2 cellular contexts compared by ENCODE assay signal in the genomic region with DNA sequence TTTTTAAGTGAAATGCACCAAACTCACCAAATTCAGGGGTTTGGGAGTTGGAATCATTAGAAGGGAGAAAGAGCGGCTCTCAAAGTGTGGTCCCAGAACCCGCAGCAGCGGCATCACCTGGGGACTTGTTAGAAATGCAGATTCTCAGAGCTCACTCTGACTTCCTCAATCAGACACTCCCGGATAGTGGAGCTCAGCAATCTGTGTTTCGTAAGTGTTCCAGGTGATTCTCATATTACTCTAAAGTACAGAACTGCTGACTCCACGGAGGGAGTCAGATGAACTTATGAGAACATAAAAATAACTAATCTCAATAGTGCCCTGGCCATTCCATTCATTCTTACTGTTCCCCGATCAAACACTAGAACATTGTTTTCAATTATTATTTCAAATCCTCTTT.
TF ChIP-seq lines count a peak whose summit lies in the region.

No MANE protein-coding gene starts in this region.

TF ChIP-seq in GM23338, 12 proteins besides CTCF, POLR2A, EP300 and RAD21 (continued from another document):
- TF ChIP-seq, protein P1, sequence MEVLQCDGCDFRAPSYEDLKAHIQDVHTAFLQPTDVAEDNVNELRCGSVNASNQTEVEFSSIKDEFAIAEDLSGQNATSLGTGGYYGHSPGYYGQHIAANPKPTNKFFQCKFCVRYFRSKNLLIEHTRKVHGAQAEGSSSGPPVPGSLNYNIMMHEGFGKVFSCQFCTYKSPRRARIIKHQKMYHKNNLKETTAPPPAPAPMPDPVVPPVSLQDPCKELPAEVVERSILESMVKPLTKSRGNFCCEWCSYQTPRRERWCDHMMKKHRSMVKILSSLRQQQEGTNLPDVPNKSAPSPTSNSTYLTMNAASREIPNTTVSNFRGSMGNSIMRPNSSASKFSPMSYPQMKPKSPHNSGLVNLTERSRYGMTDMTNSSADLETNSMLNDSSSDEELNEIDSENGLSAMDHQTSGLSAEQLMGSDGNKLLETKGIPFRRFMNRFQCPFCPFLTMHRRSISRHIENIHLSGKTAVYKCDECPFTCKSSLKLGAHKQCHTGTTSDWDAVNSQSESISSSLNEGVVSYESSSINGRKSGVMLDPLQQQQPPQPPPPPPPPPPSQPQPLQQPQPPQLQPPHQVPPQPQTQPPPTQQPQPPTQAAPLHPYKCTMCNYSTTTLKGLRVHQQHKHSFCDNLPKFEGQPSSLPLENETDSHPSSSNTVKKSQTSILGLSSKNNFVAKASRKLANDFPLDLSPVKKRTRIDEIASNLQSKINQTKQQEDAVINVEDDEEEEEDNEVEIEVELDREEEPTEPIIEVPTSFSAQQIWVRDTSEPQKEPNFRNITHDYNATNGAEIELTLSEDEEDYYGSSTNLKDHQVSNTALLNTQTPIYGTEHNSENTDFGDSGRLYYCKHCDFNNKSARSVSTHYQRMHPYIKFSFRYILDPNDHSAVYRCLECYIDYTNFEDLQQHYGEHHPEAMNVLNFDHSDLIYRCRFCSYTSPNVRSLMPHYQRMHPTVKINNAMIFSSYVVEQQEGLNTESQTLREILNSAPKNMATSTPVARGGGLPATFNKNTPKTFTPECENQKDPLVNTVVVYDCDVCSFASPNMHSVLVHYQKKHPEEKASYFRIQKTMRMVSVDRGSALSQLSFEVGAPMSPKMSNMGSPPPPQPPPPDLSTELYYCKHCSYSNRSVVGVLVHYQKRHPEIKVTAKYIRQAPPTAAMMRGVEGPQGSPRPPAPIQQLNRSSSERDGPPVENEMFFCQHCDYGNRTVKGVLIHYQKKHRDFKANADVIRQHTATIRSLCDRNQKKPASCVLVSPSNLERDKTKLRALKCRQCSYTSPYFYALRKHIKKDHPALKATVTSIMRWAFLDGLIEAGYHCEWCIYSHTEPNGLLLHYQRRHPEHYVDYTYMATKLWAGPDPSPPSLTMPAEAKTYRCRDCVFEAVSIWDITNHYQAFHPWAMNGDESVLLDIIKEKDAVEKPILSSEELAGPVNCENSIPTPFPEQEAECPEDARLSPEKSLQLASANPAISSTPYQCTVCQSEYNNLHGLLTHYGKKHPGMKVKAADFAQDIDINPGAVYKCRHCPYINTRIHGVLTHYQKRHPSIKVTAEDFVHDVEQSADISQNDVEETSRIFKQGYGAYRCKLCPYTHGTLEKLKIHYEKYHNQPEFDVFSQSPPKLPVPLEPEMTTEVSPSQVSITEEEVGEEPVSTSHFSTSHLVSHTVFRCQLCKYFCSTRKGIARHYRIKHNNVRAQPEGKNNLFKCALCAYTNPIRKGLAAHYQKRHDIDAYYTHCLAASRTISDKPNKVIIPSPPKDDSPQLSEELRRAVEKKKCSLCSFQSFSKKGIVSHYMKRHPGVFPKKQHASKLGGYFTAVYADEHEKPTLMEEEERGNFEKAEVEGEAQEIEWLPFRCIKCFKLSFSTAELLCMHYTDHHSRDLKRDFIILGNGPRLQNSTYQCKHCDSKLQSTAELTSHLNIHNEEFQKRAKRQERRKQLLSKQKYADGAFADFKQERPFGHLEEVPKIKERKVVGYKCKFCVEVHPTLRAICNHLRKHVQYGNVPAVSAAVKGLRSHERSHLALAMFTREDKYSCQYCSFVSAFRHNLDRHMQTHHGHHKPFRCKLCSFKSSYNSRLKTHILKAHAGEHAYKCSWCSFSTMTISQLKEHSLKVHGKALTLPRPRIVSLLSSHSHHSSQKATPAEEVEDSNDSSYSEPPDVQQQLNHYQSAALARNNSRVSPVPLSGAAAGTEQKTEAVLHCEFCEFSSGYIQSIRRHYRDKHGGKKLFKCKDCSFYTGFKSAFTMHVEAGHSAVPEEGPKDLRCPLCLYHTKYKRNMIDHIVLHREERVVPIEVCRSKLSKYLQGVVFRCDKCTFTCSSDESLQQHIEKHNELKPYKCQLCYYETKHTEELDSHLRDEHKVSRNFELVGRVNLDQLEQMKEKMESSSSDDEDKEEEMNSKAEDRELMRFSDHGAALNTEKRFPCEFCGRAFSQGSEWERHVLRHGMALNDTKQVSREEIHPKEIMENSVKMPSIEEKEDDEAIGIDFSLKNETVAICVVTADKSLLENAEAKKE (CRISPR knock-in tag; IDR thresholded peaks at IDR 0.05): no peak
- TF ChIP-seq ZNF114 (CRISPR knock-in tag; IDR thresholded peaks at IDR 0.05) (no peak), ZNF331 (CRISPR knock-in tag; IDR thresholded peaks at IDR 0.05; ENCODE audit: low read depth) (no peak), POLR2AphosphoS5 (IDR thresholded peaks at IDR 0.05; ENCODE audit: low read depth) (no peak)

TF ChIP-seq in WTC11, 78 proteins besides CTCF, POLR2A, EP300 and RAD21 (continued from another document):
- TF ChIP-seq, protein P2, sequence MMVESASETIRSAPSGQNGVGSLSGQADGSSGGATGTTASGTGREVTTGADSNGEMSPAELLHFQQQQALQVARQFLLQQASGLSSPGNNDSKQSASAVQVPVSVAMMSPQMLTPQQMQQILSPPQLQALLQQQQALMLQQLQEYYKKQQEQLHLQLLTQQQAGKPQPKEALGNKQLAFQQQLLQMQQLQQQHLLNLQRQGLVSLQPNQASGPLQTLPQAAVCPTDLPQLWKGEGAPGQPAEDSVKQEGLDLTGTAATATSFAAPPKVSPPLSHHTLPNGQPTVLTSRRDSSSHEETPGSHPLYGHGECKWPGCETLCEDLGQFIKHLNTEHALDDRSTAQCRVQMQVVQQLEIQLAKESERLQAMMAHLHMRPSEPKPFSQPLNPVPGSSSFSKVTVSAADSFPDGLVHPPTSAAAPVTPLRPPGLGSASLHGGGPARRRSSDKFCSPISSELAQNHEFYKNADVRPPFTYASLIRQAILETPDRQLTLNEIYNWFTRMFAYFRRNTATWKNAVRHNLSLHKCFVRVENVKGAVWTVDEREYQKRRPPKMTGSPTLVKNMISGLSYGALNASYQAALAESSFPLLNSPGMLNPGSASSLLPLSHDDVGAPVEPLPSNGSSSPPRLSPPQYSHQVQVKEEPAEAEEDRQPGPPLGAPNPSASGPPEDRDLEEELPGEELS (CRISPR knock-in tag; IDR thresholded peaks at IDR 0.05): no peak
- TF ChIP-seq IRF2 (CRISPR knock-in tag; IDR thresholded peaks at IDR 0.05; ENCODE audit: borderline replicate concordance, low read depth): no peak
